ENCODE assay signal across 8 cellular contexts in the genomic region with DNA sequence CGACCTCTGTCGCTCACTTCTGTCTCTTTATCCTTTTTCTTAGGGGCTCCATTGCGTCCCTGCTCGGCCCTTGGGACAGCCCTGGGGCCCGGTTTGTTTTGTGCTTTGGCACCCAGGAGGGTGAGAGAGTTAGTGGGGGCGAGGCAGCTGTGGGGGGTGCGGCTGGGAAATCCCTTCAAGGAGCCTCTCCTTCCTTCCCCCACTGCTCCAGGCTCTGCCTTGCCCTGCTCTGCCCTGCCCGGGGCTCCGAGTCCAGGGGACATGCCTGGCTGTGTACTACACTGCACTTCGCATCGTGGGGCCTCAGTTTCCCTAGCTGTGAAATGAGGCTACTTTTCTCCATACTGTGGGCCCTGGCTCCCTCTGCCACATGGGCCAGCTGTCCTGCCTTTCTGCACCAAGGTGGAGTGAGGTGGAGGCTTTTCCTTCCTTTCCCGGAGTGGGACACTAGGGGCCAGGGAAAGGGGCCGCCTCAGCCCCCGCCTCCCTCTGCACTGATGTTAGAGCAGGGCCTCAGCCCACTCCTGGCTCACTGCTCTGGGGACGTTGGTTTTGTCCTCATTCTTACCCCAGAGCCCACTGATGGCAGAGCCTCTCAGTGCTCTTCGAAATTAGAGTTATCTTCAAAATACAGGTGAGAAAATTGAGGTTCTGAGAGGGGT. TPM values are rescaled to one million over a fixed set of nuclear protein-coding genes. Genes with fewer than 3 reads are reported as not detected.
A peak's percentile ranks its signal among the peaks of the same experiment; 100 is the strongest.
DNase-seq lines count a peak whose midpoint lies in the region; ATAC-seq and TF ChIP-seq lines count a peak whose summit lies in the region.

No MANE protein-coding gene starts in this region.

- intact Hi-C loops in gastrocnemius medialis (cut with DNase I; ENCODE audit: low total_unique reads) = no loop called here

- peaks cover 16 to 17% of the 10 kb centered on the region in 2 donors for H3K4me1 ChIP-seq in gastrocnemius medialis

- TF ChIP-seq POLR2A in gastrocnemius medialis (IDR thresholded peaks at IDR 0.05) = no peak

- no peaks in the 10 kb centered on the region for H3K36me3 ChIP-seq in gastrocnemius medialis

- in situ Hi-C loops in gastrocnemius medialis (cut with MboI; ENCODE audit: low sequenced_read_pairs in 4 of 4) = loop anchor here in 1 of 4 donors (10.0 kb wide), 1 partner anchor 88 kb away; the partner anchor contains the start of genes SMCR8 and TOP3A

- DNase-seq in GM03348 (ENCODE audit: low spot score) = peak; percentile 58
- peak in 1 of 2 donors; percentile 39 for DNase-seq in foreskin fibroblast
- DNase-seq in gastrocnemius medialis = no peak
- no peak for DNase-seq in ureter (ENCODE audit: low spot score)
- DNase-seq in epidermal melanocyte (ENCODE audit: insufficient read length, low spot score) = no peak
- DNase-seq in mucosa of gallbladder (ENCODE audit: low spot score) = no peak

- ATAC-seq in gastrocnemius medialis (no peak), GM19463 (IDR thresholded peaks at IDR 0.05; ENCODE audit: unreplicated experiment) (no peak)

- no peak for TF ChIP-seq CTCF in VCaP (conservative IDR thresholded peaks at IDR 0.05)
- TF ChIP-seq CTCF in foreskin fibroblast (IDR thresholded peaks at IDR 0.05; ENCODE audit: low read depth, low read length) = no peak
- TF ChIP-seq CTCF in gastrocnemius medialis (IDR thresholded peaks at IDR 0.05 in 4 of 5, conservative IDR thresholded peaks at IDR 0.05 in 1 of 5) = no peak

- H3K27me3 ChIP-seq in gastrocnemius medialis = no peaks in the 10 kb centered on the region

- H3K4me3 ChIP-seq in foreskin fibroblast (ENCODE audit: low read depth in 1 of 2, low read length in 2 of 2) (peak overlapping the region; percentile 88 to 91), gastrocnemius medialis (peak overlapping the region; percentile 48 to 78 (median 62))

- H3K9me3 ChIP-seq in gastrocnemius medialis = no peaks in the 10 kb centered on the region

- H3K27ac ChIP-seq in VCaP (peak overlapping the region; percentile 69; the same call in 1 of the 2 replicates), gastrocnemius medialis (peak overlapping the region; percentile 32 to 65 (median 62))

RNA-seq across cellular contexts. Expression of gene LLGL1, which starts 1.0 kb away (rescaled TPM):
- total RNA-seq in gastrocnemius medialis (10 to 100 TPM in 3 of 4 donors, 1 to 10 TPM in 1; 9.7 to 21.0 (median 15.7) TPM), ureter (18.5 TPM), mucosa of gallbladder (19.6 TPM)

RNA-seq across cellular contexts. Expression of gene FLII, which starts 32.1 kb away (rescaled TPM):
- total RNA-seq in gastrocnemius medialis (100 to 1,000 TPM; 600 to 752 (median 681) TPM), ureter (307 TPM), mucosa of gallbladder (290 TPM)

RNA-seq across cellular contexts. Expression of gene MIEF2, which starts 34.0 kb away (rescaled TPM):
- total RNA-seq in gastrocnemius medialis (10 to 100 TPM; 19.3 to 45.2 (median 34.3) TPM), ureter (9.8 TPM), mucosa of gallbladder (22.8 TPM)

RNA-seq across cellular contexts. Expression of gene ALKBH5, which starts 42.8 kb away (rescaled TPM):
- total RNA-seq in gastrocnemius medialis = 100 to 1,000 TPM; 188 to 271 (median 224) TPM
- total RNA-seq in ureter = 87.9 TPM
- total RNA-seq in mucosa of gallbladder = 123 TPM
